28 cellular contexts compared by ENCODE assay signal in the genomic region with DNA sequence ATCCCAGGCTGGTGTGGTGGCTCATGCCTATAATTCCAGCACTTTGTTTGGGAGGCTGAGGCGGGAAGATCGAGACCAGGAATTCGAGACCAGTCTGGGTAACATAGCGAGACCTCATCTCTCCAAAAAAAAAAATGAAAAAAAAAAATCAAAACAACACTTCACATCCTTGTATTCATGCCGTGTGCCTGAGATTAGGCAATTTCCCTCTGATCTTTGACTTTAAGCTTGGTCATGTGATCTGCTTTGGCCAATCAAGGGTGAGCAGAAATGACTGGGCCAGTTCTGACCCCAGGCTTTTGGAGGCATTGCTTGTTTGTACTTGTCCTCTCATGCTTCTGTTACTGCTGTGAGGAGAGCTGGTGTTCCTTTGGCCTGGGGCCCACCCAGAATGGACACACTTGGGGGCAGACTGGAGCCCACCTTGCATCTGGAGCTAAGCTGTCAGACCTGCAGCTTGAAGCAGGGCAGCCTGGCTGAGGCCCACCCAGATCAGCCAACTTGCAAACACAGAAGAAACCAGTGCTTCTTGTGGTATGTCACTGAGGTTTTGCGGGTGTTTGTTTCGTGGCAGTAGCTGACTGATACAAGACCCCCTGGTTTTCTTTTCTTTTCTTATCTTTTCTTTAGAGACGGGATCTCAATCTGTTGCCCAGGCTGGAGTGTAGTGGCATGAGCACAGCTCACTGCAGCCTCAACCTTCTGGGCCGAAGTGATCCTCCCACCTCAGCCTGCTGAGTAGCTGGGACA. TPM values are rescaled to one million over a fixed set of nuclear protein-coding genes. Genes with fewer than 3 reads are reported as not detected.
"Had no signal": no experiment of that assay in that cellular context is flagged by ENCODE, and none has a peak within 500 bp of the region (broad histone marks: within the 10 kb centered on the region; RNA-seq: fewer than 3 reads in every experiment).

No MANE protein-coding gene starts in this region.

- H3K27ac Mint-ChIP-seq: dendritic cell treated with granulocyte-macrophage colony-stimulating factor and Interleukin-4, amounts not matched to agents 40 ng/mL and 50 ng/mL, for 4 days; naive thymus-derived CD8-positive, alpha-beta T cell; nephron progenitor cell; stimulated activated effector memory CD8-positive, alpha-beta T cell treated with anti-CD3 and anti-CD28 coated beads, Interleukin-12 subunit alpha, Interleukin-12 subunit beta, amount 100 ng/mL, for 72 hours had no signal

- H3K9me3 ChIP-seq: colonic mucosa, ovary, thyroid gland, uterus had no signal

- H3K4me3 ChIP-seq: colonic mucosa, esophagus muscularis mucosa, gastroesophageal sphincter, heart left ventricle, hepatocyte, left lung, ovary, psoas muscle, sigmoid colon, stomach, thyroid gland, upper lobe of left lung, uterus had no signal

- H3K36me3 Mint-ChIP-seq: stimulated activated effector memory CD8-positive, alpha-beta T cell treated with anti-CD3 and anti-CD28 coated beads, Interleukin-12 subunit alpha, Interleukin-12 subunit beta, amount 100 ng/mL, for 72 hours had no signal

- H3K4me1 ChIP-seq: colonic mucosa, esophagus muscularis mucosa, foreskin keratinocyte, gastroesophageal sphincter, heart left ventricle, left lung, psoas muscle, sigmoid colon, stomach, upper lobe of left lung, uterus had no signal

- H3K4me2 ChIP-seq: hepatocyte had no signal

- ATAC-seq: foreskin keratinocyte; gastroesophageal sphincter; heart left ventricle; left cardiac atrium; left lung; naive thymus-derived CD8-positive, alpha-beta T cell; psoas muscle; right cardiac atrium; stimulated activated effector memory CD8-positive, alpha-beta T cell treated with anti-CD3 and anti-CD28 coated beads, Interleukin-12 subunit alpha, Interleukin-12 subunit beta, amount 100 ng/mL, for 72 hours had no signal

- H3K4me1 Mint-ChIP-seq: naive thymus-derived CD8-positive, alpha-beta T cell; stimulated activated effector memory CD8-positive, alpha-beta T cell treated with anti-CD3 and anti-CD28 coated beads, Interleukin-12 subunit alpha, Interleukin-12 subunit beta, amount 100 ng/mL, for 72 hours had no signal

- DNase-seq: colonic mucosa; effector CD8-positive, alpha-beta T cell; foreskin keratinocyte; heart left ventricle; left cardiac atrium; left lung; mesendoderm; naive thymus-derived CD8-positive, alpha-beta T cell; nephron progenitor cell; occipital lobe; ovary; posterior cingulate gyrus; psoas muscle; right cardiac atrium; sigmoid colon; stimulated activated CD4-positive, alpha-beta T cell treated with anti-CD3 and anti-CD28 coated beads, Interleukin-2, amount 100 ng/mL, for 24 hours; stimulated activated CD4-positive, alpha-beta T cell treated with anti-CD3 and anti-CD28 coated beads, Interleukin-4, amount 100 ng/mL, for 24 hours; stimulated activated naive CD4-positive, alpha-beta T cell treated with Interleukin-2 at 50 U/mL for 16 hours; stomach; thyroid gland; upper lobe of left lung; uterus had no signal

- H2AFZ ChIP-seq: hepatocyte had no signal

- FAIRE-seq: endothelial cell of umbilical vein had no signal

- H3K27ac ChIP-seq: colonic mucosa, esophagus muscularis mucosa, foreskin keratinocyte, gastroesophageal sphincter, heart left ventricle, hepatocyte, left lung, ovary, psoas muscle, sigmoid colon, stomach, thyroid gland, upper lobe of left lung, uterus had no signal

- H3K79me2 ChIP-seq: hepatocyte had no signal

- H3K36me3 ChIP-seq: colonic mucosa, esophagus muscularis mucosa, gastroesophageal sphincter, heart left ventricle, left lung, ovary, sigmoid colon, stomach, thyroid gland, upper lobe of left lung, uterus had no signal

- H3K27me3 ChIP-seq: colonic mucosa, hepatocyte, ovary, thyroid gland, upper lobe of left lung, uterus had no signal

- H3K4me3 Mint-ChIP-seq: dendritic cell treated with granulocyte-macrophage colony-stimulating factor and Interleukin-4, amounts not matched to agents 40 ng/mL and 50 ng/mL, for 4 days; naive thymus-derived CD8-positive, alpha-beta T cell; nephron progenitor cell; stimulated activated effector memory CD8-positive, alpha-beta T cell treated with anti-CD3 and anti-CD28 coated beads, Interleukin-12 subunit alpha, Interleukin-12 subunit beta, amount 100 ng/mL, for 72 hours had no signal

RNA-seq across cellular contexts. Expression of a gene that starts 29.7 kb away (rescaled TPM):
- total RNA-seq: naive thymus-derived CD8-positive, alpha-beta T cell had no signal
- polyA plus RNA-seq: naive thymus-derived CD8-positive, alpha-beta T cell had no signal
